In the genomic region with DNA sequence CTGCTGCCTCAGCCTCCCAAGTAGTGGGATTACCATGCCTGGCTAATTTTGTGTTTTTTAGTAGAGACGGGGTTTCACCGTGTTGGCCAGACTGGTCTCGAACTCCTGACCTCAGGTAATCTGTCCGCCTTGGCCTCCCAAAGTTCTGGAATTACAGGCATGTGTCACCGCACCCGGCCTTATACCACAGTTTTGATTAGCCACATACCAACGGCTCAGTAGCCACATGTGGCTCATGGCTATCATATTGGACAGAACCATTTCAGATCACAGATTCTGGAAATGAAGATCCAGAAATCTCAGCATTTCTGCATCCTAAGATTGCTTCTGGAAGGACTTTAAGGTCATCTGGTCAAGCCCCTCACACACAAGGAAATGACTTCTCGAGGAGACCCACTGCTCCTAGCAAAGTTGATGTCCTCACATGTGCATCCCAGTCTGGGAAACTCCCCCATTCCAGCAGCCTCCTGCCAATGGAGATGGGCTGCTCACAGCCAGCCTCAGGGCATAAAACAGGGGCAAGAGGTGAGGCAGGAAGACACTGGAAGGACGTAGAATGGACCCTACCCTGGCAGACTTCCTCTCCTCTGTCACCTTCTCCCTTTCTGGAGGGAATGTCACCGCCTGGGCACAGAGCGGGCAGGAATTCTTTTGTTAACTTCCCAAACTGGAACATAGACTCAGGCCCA, we compare ENCODE assay signal across 17 cellular contexts.
"Had no signal": no experiment of that assay in that cellular context is flagged by ENCODE, and none has a peak within 500 bp of the region (broad histone marks: within the 10 kb centered on the region; RNA-seq: fewer than 3 reads in every experiment).

No MANE protein-coding gene starts in this region.

- DNase-seq: activated CD4-positive, alpha-beta T cell treated with anti-CD3 and anti-CD28 coated beads, Interleukin-2, amount 10 ng/mL, durations not matched to agents 7 days and 5 days; activated CD8-positive, alpha-beta memory T cell treated with anti-CD3 and anti-CD28 coated beads for 24 hours; activated gamma-delta T cell treated with Interleukin-2 at 50 U/mL for 16 hours; activated naive CD8-positive, alpha-beta T cell treated with anti-CD3 and anti-CD28 coated beads for 36 hours; brain microvascular endothelial cell; cerebellar nuclear complex; effector CD8-positive, alpha-beta T cell; foreskin keratinocyte; glutamatergic neuron; hypothalamus; kidney glomerular epithelial cell; left ventricle myocardium superior; pancreas; sigmoid colon; stimulated activated CD4-positive, alpha-beta T cell treated with anti-CD3 and anti-CD28 coated beads, Interleukin-1b, Interleukin-23, amount 100 ng/mL, for 48 hours; upper lobe of right lung had no signal

- H3K4me3 Mint-ChIP-seq: activated CD4-positive, alpha-beta T cell treated with anti-CD3 and anti-CD28 coated beads, Interleukin-2, amount 10 ng/mL, durations not matched to agents 7 days and 5 days; activated naive CD8-positive, alpha-beta T cell treated with anti-CD3 and anti-CD28 coated beads for 36 hours had no signal

- H3K36me3 ChIP-seq: brain microvascular endothelial cell, pancreas, sigmoid colon, thoracic aorta, upper lobe of right lung had no signal

- H3K27ac Mint-ChIP-seq: activated CD4-positive, alpha-beta T cell treated with anti-CD3 and anti-CD28 coated beads, Interleukin-2, amount 10 ng/mL, durations not matched to agents 7 days and 5 days; activated naive CD8-positive, alpha-beta T cell treated with anti-CD3 and anti-CD28 coated beads for 36 hours had no signal

- H3K27ac ChIP-seq: brain microvascular endothelial cell, foreskin keratinocyte, pancreas, sigmoid colon, upper lobe of right lung had no signal

- FAIRE-seq: pancreas had no signal

- H3K27me3 ChIP-seq: brain microvascular endothelial cell, foreskin keratinocyte, pancreas had no signal

- H3K4me3 ChIP-seq: pancreas, sigmoid colon, thoracic aorta, upper lobe of right lung had no signal

- H3K9me3 ChIP-seq: pancreas, upper lobe of right lung had no signal

- ATAC-seq: foreskin keratinocyte, left ventricle myocardium superior, pancreas, upper lobe of right lung had no signal
